ENCODE assay signal across 16 cellular contexts in genomic region chrX:10741003-10741402, GRCh38.
"Had no signal": no experiment of that assay in that cellular context is flagged by ENCODE, and none has a peak within 500 bp of the region (broad histone marks: within the 10 kb centered on the region; RNA-seq: fewer than 3 reads in every experiment).

No MANE protein-coding gene starts in this region.

- H3K4me3 ChIP-seq: ascending aorta, dorsolateral prefrontal cortex, ovary, upper lobe of right lung had no signal

- H3K9me3 ChIP-seq: ascending aorta, ovary, upper lobe of right lung had no signal

- H3K27ac ChIP-seq: ascending aorta, dorsolateral prefrontal cortex, ovary, upper lobe of right lung had no signal

- H3K4me1 ChIP-seq: ascending aorta, upper lobe of right lung had no signal

- H3K4me1 Mint-ChIP-seq: activated T-helper 17 cell treated with anti-CD3 and anti-CD28 coated beads, Interleukin-2, amount 50 U/mL, for 72 hours; memory B cell; stimulated activated naive CD8-positive, alpha-beta T cell treated with anti-CD3 and anti-CD28 coated beads, Interleukin-15, amount 100 ng/mL, for 72 hours had no signal

- DNase-seq: activated CD4-positive, alpha-beta T cell treated with anti-CD3 and anti-CD28 coated beads, Interleukin-2, amount 50 U/mL, for 4 hours; activated CD4-positive, CD25-positive, alpha-beta regulatory T cell treated with anti-CD3 and anti-CD28 coated beads, Interleukin-2, amount 50 U/mL, for 72 hours; activated naive CD4-positive, alpha-beta T cell treated with Interleukin-2 at 50 U/mL for 16 hours; dorsolateral prefrontal cortex; hypothalamus; kidney glomerular epithelial cell; left ventricle myocardium superior; ovary; stimulated activated CD4-positive, alpha-beta T cell treated with anti-CD3 and anti-CD28 coated beads, Interleukin-1b, Interleukin-23, amount 100 ng/mL, for 48 hours; stimulated activated naive CD8-positive, alpha-beta T cell treated with anti-CD3 and anti-CD28 coated beads, Interleukin-15, amount 100 ng/mL, for 72 hours; upper lobe of right lung had no signal

- H3K27me3 Mint-ChIP-seq: activated T-helper 17 cell treated with anti-CD3 and anti-CD28 coated beads, Interleukin-2, amount 50 U/mL, for 72 hours; stimulated activated naive CD8-positive, alpha-beta T cell treated with anti-CD3 and anti-CD28 coated beads, Interleukin-15, amount 100 ng/mL, for 72 hours had no signal

- H3K27ac Mint-ChIP-seq: activated T-helper 17 cell treated with anti-CD3 and anti-CD28 coated beads, Interleukin-2, amount 50 U/mL, for 72 hours; memory B cell; natural killer cell treated with Interleukin-12 subunit alpha and Interleukin-12 subunit beta and Interleukin-15 and Interleukin-18, amount 100 ng/mL, for 72 hours; stimulated activated naive CD8-positive, alpha-beta T cell treated with anti-CD3 and anti-CD28 coated beads, Interleukin-15, amount 100 ng/mL, for 72 hours had no signal

- H3K36me3 Mint-ChIP-seq: memory B cell; natural killer cell treated with Interleukin-12 subunit alpha and Interleukin-12 subunit beta and Interleukin-15 and Interleukin-18, amount 100 ng/mL, for 72 hours had no signal

- H3K27me3 ChIP-seq: ascending aorta, ovary, upper lobe of right lung had no signal

- H3K36me3 ChIP-seq: ascending aorta, ovary, upper lobe of right lung had no signal

- H3K4me3 Mint-ChIP-seq: activated T-helper 17 cell treated with anti-CD3 and anti-CD28 coated beads, Interleukin-2, amount 50 U/mL, for 72 hours; memory B cell; natural killer cell treated with Interleukin-12 subunit alpha and Interleukin-12 subunit beta and Interleukin-15 and Interleukin-18, amount 100 ng/mL, for 72 hours; stimulated activated naive CD8-positive, alpha-beta T cell treated with anti-CD3 and anti-CD28 coated beads, Interleukin-15, amount 100 ng/mL, for 72 hours had no signal

- ATAC-seq: activated T-helper 17 cell treated with anti-CD3 and anti-CD28 coated beads, Interleukin-2, amount 50 U/mL, for 72 hours; left ventricle myocardium superior; natural killer cell treated with Interleukin-12 subunit alpha and Interleukin-12 subunit beta and Interleukin-15 and Interleukin-18, amount 100 ng/mL, for 72 hours; sciatic nerve; stimulated activated naive CD8-positive, alpha-beta T cell treated with anti-CD3 and anti-CD28 coated beads, Interleukin-15, amount 100 ng/mL, for 72 hours; upper lobe of right lung had no signal

- H3K9me3 Mint-ChIP-seq: activated T-helper 17 cell treated with anti-CD3 and anti-CD28 coated beads, Interleukin-2, amount 50 U/mL, for 72 hours; memory B cell; natural killer cell treated with Interleukin-12 subunit alpha and Interleukin-12 subunit beta and Interleukin-15 and Interleukin-18, amount 100 ng/mL, for 72 hours; stimulated activated naive CD8-positive, alpha-beta T cell treated with anti-CD3 and anti-CD28 coated beads, Interleukin-15, amount 100 ng/mL, for 72 hours had no signal
